In the genomic region with DNA sequence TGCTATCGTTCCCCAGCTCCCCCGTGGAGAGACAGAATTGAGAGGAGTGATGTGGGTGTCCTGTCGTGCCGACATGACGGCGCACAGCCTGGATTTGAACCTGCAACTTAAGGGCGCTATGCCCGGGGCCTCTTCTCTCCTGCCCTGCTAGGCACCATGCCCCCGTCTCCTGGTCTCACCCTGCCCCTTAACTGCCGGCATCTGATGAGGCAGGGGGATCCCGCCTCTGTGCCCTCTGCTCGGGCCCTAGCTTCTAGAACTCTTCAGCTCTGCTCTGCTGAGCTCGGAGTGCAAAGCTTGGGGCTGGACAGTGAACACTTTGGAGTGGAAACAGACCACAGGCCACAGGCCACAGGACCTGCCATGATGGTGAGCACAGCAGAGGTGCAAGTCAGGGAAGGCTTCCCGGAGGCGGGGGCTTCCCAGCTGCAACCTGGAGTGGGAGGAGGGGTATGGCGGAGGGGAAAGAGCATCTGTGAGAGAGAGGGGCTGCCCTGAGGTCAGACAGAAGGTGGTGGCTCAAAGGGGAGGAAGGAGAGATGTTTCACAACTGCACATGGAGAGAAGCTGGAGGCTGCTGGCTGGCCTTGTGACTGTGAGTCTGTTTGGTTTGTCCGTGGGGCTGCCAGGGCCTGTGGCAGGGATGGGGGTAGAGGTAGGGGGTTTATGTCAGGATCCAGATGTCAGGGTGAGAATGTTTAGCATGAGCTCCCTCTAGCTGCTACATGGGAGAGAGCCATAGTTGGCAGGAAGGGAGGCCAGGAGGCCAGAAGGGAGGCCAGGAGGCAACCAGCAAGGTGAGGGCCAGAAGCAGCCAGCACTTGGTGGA, we compare ENCODE assay signal across 11 cellular contexts.
DNase-seq lines count a peak whose midpoint lies in the region; ATAC-seq and TF ChIP-seq lines count a peak whose summit lies in the region.
"Had no signal": no experiment of that assay in that cellular context is flagged by ENCODE, and none has a peak within 500 bp of the region (broad histone marks: within the 10 kb centered on the region; RNA-seq: fewer than 3 reads in every experiment).

No MANE protein-coding gene starts in this region.

- peak; percentile 18; the same call in 1 of the 2 replicates for TF ChIP-seq RAD21 in Ishikawa (IDR thresholded peaks at IDR 0.05; ENCODE audit: low read depth)

- no peak for ATAC-seq in mucosa of descending colon
- no peak for ATAC-seq in HG02759 (IDR thresholded peaks at IDR 0.05; ENCODE audit: unreplicated experiment)
- ATAC-seq: esophagus mucosa had no signal

- no peaks in the 10 kb centered on the region for H3K36me3 ChIP-seq in mucosa of descending colon (ENCODE audit: low read depth)
- H3K36me3 ChIP-seq: SJSA1, thoracic aorta had no signal

- H3K4me1 ChIP-seq in mucosa of descending colon (ENCODE audit: low read depth) = no peaks in the 10 kb centered on the region
- H3K4me1 ChIP-seq: SJSA1 had no signal

- TF ChIP-seq EP300 in Ishikawa (IDR thresholded peaks at IDR 0.05; ENCODE audit: borderline replicate concordance) = no peak

- peak; percentile 28 for TF ChIP-seq CTCF in astrocyte of the spinal cord (IDR thresholded peaks at IDR 0.05; ENCODE audit: low read depth, low read length)
- no peak for TF ChIP-seq CTCF in mucosa of descending colon (IDR thresholded peaks at IDR 0.05)

- peak; percentile 8 for DNase-seq in DMS53 (lab: John Stamatoyannopoulos, UW)
- no peak for DNase-seq in DMS53 treated with DMSO at 0.1 percent for 48 hours (lab: John Stamatoyannopoulos, UW; ENCODE audit: unreplicated experiment)
- no peak for DNase-seq in astrocyte of the spinal cord (ENCODE audit: low read depth, low spot score)
- peak in 2 of 3 donors; percentile 18 to 39 for DNase-seq in mucosa of descending colon
- no peak for DNase-seq in COLO668 (lab: John Stamatoyannopoulos, UW; ENCODE audit: unreplicated experiment)
- no peak for DNase-seq in DMS153 treated with DMSO at 0.1 percent for 48 hours (lab: John Stamatoyannopoulos, UW; ENCODE audit: unreplicated experiment)

- intact Hi-C loops in mucosa of descending colon (cut with DNase I, micrococcal nuclease) = no loop called here

- no peaks in the 10 kb centered on the region for H3K9me3 ChIP-seq in mucosa of descending colon
- H3K9me3 ChIP-seq: SJSA1, thoracic aorta had no signal

- H3K4me3 ChIP-seq in astrocyte of the spinal cord (ENCODE audit: low read depth, low read length) (no peak overlapping the region), mucosa of descending colon (no peak overlapping the region)
- H3K4me3 ChIP-seq: SJSA1, thoracic aorta had no signal

- in situ Hi-C loops in astrocyte of the spinal cord (cut with HindIII; ENCODE audit: low sequenced_read_pairs) = no loop called here

TF ChIP-seq in Ishikawa, 13 proteins besides CTCF, POLR2A, EP300 and RAD21:
- TF ChIP-seq FOXM1 (IDR thresholded peaks at IDR 0.05; ENCODE audit: borderline replicate concordance, low read depth) (no peak), MAX (IDR thresholded peaks at IDR 0.05) (no peak), YY1 (IDR thresholded peaks at IDR 0.05; ENCODE audit: low read depth) (no peak), CREB1 (IDR thresholded peaks at IDR 0.05; ENCODE audit: low read depth) (no peak), TAF1 (IDR thresholded peaks at IDR 0.05; ENCODE audit: low read depth) (no peak), TCF12 (IDR thresholded peaks at IDR 0.05; ENCODE audit: low read depth) (no peak), EGR1 (IDR thresholded peaks at IDR 0.05) (no peak), CEBPB (IDR thresholded peaks at IDR 0.05) (no peak), ZBTB7A (IDR thresholded peaks at IDR 0.05; ENCODE audit: low read depth) (no peak), NFIC (IDR thresholded peaks at IDR 0.05) (no peak), TEAD4 (IDR thresholded peaks at IDR 0.05) (no peak)
- TF ChIP-seq, protein P1, sequence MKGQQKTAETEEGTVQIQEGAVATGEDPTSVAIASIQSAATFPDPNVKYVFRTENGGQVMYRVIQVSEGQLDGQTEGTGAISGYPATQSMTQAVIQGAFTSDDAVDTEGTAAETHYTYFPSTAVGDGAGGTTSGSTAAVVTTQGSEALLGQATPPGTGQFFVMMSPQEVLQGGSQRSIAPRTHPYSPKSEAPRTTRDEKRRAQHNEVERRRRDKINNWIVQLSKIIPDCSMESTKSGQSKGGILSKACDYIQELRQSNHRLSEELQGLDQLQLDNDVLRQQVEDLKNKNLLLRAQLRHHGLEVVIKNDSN (IDR thresholded peaks at IDR 0.05) = no peak
- TF ChIP-seq, protein P2, sequence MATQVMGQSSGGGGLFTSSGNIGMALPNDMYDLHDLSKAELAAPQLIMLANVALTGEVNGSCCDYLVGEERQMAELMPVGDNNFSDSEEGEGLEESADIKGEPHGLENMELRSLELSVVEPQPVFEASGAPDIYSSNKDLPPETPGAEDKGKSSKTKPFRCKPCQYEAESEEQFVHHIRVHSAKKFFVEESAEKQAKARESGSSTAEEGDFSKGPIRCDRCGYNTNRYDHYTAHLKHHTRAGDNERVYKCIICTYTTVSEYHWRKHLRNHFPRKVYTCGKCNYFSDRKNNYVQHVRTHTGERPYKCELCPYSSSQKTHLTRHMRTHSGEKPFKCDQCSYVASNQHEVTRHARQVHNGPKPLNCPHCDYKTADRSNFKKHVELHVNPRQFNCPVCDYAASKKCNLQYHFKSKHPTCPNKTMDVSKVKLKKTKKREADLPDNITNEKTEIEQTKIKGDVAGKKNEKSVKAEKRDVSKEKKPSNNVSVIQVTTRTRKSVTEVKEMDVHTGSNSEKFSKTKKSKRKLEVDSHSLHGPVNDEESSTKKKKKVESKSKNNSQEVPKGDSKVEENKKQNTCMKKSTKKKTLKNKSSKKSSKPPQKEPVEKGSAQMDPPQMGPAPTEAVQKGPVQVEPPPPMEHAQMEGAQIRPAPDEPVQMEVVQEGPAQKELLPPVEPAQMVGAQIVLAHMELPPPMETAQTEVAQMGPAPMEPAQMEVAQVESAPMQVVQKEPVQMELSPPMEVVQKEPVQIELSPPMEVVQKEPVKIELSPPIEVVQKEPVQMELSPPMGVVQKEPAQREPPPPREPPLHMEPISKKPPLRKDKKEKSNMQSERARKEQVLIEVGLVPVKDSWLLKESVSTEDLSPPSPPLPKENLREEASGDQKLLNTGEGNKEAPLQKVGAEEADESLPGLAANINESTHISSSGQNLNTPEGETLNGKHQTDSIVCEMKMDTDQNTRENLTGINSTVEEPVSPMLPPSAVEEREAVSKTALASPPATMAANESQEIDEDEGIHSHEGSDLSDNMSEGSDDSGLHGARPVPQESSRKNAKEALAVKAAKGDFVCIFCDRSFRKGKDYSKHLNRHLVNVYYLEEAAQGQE (IDR thresholded peaks at IDR 0.05; ENCODE audit: low read depth) = no peak
TF ChIP-seq in Ishikawa: peak in this region for 0.

Comparison
In these comparisons a context has a peak if more than half of its experiments do, and no peak if none do; other contexts are left out.
1. DNase-seq: peak in DMS53 (single experiment) and mucosa of descending colon (2 of 3); none in DMS53 treated with DMSO at 0.1 percent for 48 hours (single experiment), astrocyte of the spinal cord (single experiment), COLO668 (single experiment) and DMS153 treated with DMSO at 0.1 percent for 48 hours (single experiment).